ENCODE assay signal across 26 cellular contexts in the genomic region with DNA sequence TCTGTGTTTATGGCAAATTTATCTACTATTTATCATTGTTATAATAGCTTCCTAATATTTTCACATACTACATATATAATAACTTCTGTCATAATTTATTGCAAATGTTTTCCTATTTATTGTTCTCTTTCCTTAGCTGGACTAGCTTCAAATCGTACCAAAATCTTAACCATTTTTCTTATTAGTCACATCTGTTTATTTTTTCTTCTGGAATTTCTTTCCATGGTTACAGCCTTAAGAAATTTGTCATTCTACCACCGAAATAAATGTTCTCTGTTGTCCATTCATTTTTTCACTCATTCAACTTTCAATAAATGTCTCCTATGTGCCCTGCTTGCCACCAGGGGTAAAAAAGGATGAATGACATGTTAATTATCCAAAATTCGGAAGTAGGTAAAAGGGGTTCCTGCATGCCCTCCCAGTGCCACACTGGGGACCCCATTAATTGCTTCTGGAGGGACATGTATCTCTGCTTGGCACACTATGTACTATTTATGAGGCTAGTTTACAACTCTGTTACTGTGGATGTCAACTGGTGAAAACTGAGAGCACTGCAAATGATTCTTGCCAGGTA.
A peak's percentile ranks its signal among the peaks of the same experiment; 100 is the strongest.
DNase-seq lines count a peak whose midpoint lies in the region; TF ChIP-seq lines count a peak whose summit lies in the region.
"Had no signal": no experiment of that assay in that cellular context is flagged by ENCODE, and none has a peak within 500 bp of the region (broad histone marks: within the 10 kb centered on the region; RNA-seq: fewer than 3 reads in every experiment).

No MANE protein-coding gene starts in this region.

- H3K27me3 ChIP-seq in adipocyte (replicated peaks; ENCODE audit: control insufficient read depth, insufficient read depth, low read length) = no peaks in the 10 kb centered on the region
- H3K27me3 ChIP-seq in fibroblast of lung (ENCODE audit: control insufficient read depth, insufficient read depth, low read length) = no peaks in the 10 kb centered on the region
- H3K27me3 ChIP-seq: upper lobe of left lung had no signal

- H3K9ac ChIP-seq in adipocyte (ENCODE audit: low read length) (no peak overlapping the region), fibroblast of lung (ENCODE audit: insufficient read depth, low read length) (no peak overlapping the region)

- no peak overlapping the region for H3K27ac ChIP-seq in fibroblast of lung (ENCODE audit: insufficient read depth, low read length)
- H3K27ac ChIP-seq: 22Rv1, upper lobe of left lung, WERI-Rb-1 had no signal

- no peak for DNase-seq in activated naive CD8-positive, alpha-beta T cell treated with anti-CD3 and anti-CD28 coated beads for 36 hours
- DNase-seq in adipocyte (ENCODE audit: low read depth) (peak; percentile 58), fibroblast of lung (ENCODE audit: low read depth in 2 of 2) (peak; percentile 37 to 46), NCI-H1105 (lab: John Stamatoyannopoulos, UW) (no peak), SIG-M5 (lab: John Stamatoyannopoulos, UW) (no peak)
- DNase-seq in stimulated activated CD4-positive, alpha-beta T cell treated with anti-CD3 and anti-CD28 coated beads, Interleukin-15, amount 100 ng/mL, for 24 hours = no peak
- no peak for DNase-seq in stimulated activated naive CD4-positive, alpha-beta T cell (lab: John Stamatoyannopoulos, UW)
- DNase-seq: activated CD4-positive, alpha-beta memory T cell treated with anti-CD3 and anti-CD28 coated beads, Interleukin-2, amount 10 ng/mL, durations not matched to agents 7 days and 5 days; activated naive CD4-positive, alpha-beta T cell; activated T-cell treated with anti-CD3 and anti-CD28 coated beads, Interleukin-2, amount 50 U/mL, for 1 hour; aorta; CD4-positive, CD25-positive, alpha-beta regulatory T cell; H7; left cardiac atrium; NCI-H1417 treated with DMSO at 0.1 percent for 48 hours; NCI-H2171 treated with DMSO at 0.1 percent for 48 hours; NCI-H748 treated with DMSO at 0.1 percent for 48 hours; SHP77; stimulated activated CD4-positive, alpha-beta T cell treated with anti-CD3 and anti-CD28 coated beads, Interleukin-2, amount 100 ng/mL, for 48 hours; T-helper 2 cell; upper lobe of left lung; WERI-Rb-1 had no signal

- TF ChIP-seq CTCF in fibroblast of lung (conservative IDR thresholded peaks at IDR 0.05 in 1 of 2, IDR thresholded peaks at IDR 0.05 in 1 of 2; ENCODE audit: low read depth in 1 of 2, low read length in 2 of 2) = no peak

- H3K4me1 ChIP-seq in adipocyte (ENCODE audit: control insufficient read depth, insufficient read depth, low read length) = peaks cover 9% of the 10 kb centered on the region
- H3K4me1 ChIP-seq in fibroblast of lung (ENCODE audit: control insufficient read depth, extremely low read depth, insufficient read depth, low read length) = no peaks in the 10 kb centered on the region

- H3K36me3 ChIP-seq in adipocyte (ENCODE audit: control insufficient read depth, insufficient read depth, low read length, severe bottlenecking) = no peaks in the 10 kb centered on the region
- H3K36me3 ChIP-seq in fibroblast of lung (ENCODE audit: control insufficient read depth, insufficient read depth, low read length) = no peaks in the 10 kb centered on the region
- H3K36me3 ChIP-seq: upper lobe of left lung, WERI-Rb-1 had no signal

- H3K9me3 Mint-ChIP-seq in activated naive CD8-positive, alpha-beta T cell (ENCODE audit: low read depth) = no peaks in the 10 kb centered on the region
- H3K9me3 Mint-ChIP-seq in activated naive CD8-positive, alpha-beta T cell treated with anti-CD3 and anti-CD28 coated beads for 36 hours = no peaks in the 10 kb centered on the region
- H3K9me3 Mint-ChIP-seq: activated CD4-positive, alpha-beta memory T cell treated with anti-CD3 and anti-CD28 coated beads, Interleukin-2, amount 10 ng/mL, durations not matched to agents 7 days and 5 days; CD4-positive, CD25-positive, alpha-beta regulatory T cell had no signal

- H3K4me1 Mint-ChIP-seq in activated naive CD8-positive, alpha-beta T cell (ENCODE audit: low read depth) = peaks cover 59% of the 10 kb centered on the region
- H3K4me1 Mint-ChIP-seq in activated naive CD8-positive, alpha-beta T cell treated with anti-CD3 and anti-CD28 coated beads for 36 hours = peaks cover 62% of the 10 kb centered on the region
- H3K4me1 Mint-ChIP-seq: nephron had no signal

- H3K36me3 Mint-ChIP-seq in activated naive CD8-positive, alpha-beta T cell = no peaks in the 10 kb centered on the region
- peaks cover 23% of the 10 kb centered on the region for H3K36me3 Mint-ChIP-seq in activated naive CD8-positive, alpha-beta T cell treated with anti-CD3 and anti-CD28 coated beads for 36 hours

- H3K27me3 Mint-ChIP-seq in activated naive CD8-positive, alpha-beta T cell = no peaks in the 10 kb centered on the region
- H3K27me3 Mint-ChIP-seq in activated naive CD8-positive, alpha-beta T cell treated with anti-CD3 and anti-CD28 coated beads for 36 hours = no peaks in the 10 kb centered on the region
- H3K27me3 Mint-ChIP-seq: activated CD4-positive, alpha-beta memory T cell treated with anti-CD3 and anti-CD28 coated beads, Interleukin-2, amount 10 ng/mL, durations not matched to agents 7 days and 5 days; CD4-positive, CD25-positive, alpha-beta regulatory T cell; progenitor cell of endocrine pancreas had no signal

- no peak overlapping the region for H2AFZ ChIP-seq in fibroblast of lung (ENCODE audit: low read length)

- no peaks in the 10 kb centered on the region for H3K79me2 ChIP-seq in fibroblast of lung (ENCODE audit: control insufficient read depth, insufficient read depth, low read length)

- H3K4me3 Mint-ChIP-seq in activated naive CD8-positive, alpha-beta T cell = no peak overlapping the region
- no peak overlapping the region for H3K4me3 Mint-ChIP-seq in activated naive CD8-positive, alpha-beta T cell treated with anti-CD3 and anti-CD28 coated beads for 36 hours
- H3K4me3 Mint-ChIP-seq: activated CD4-positive, alpha-beta memory T cell treated with anti-CD3 and anti-CD28 coated beads, Interleukin-2, amount 10 ng/mL, durations not matched to agents 7 days and 5 days; CD4-positive, CD25-positive, alpha-beta regulatory T cell; nephron had no signal

- H3K4me2 ChIP-seq in fibroblast of lung (ENCODE audit: extremely low read depth, insufficient read depth, low read length) = no peak overlapping the region

- H3K9me3 ChIP-seq in adipocyte (ENCODE audit: control insufficient read depth, low read length) (no peaks in the 10 kb centered on the region), fibroblast of lung (ENCODE audit: control insufficient read depth, insufficient read depth, low read depth, low read length) (no peaks in the 10 kb centered on the region)
- H3K9me3 ChIP-seq: upper lobe of left lung had no signal

- H3K27ac Mint-ChIP-seq in activated naive CD8-positive, alpha-beta T cell = peak overlapping the region; percentile 16
- H3K27ac Mint-ChIP-seq in activated naive CD8-positive, alpha-beta T cell treated with anti-CD3 and anti-CD28 coated beads for 36 hours = no peak overlapping the region
- H3K27ac Mint-ChIP-seq: activated CD4-positive, alpha-beta memory T cell treated with anti-CD3 and anti-CD28 coated beads, Interleukin-2, amount 10 ng/mL, durations not matched to agents 7 days and 5 days; nephron; progenitor cell of endocrine pancreas had no signal

- H3K4me3 ChIP-seq in adipocyte (ENCODE audit: low read length) = no peak overlapping the region
- no peak overlapping the region for H3K4me3 ChIP-seq in fibroblast of lung (replicated peaks in 1 of 4; ENCODE audit: control extremely low read depth in 1 of 4, insufficient read depth in 1 of 4, low read depth in 3 of 4, low read length in 4 of 4)
- H3K4me3 ChIP-seq: upper lobe of left lung had no signal

- H4K20me1 ChIP-seq in fibroblast of lung (ENCODE audit: control insufficient read depth, extremely low read depth, insufficient read depth, low read length) = no peaks in the 10 kb centered on the region

Comparison
In these comparisons a context has a peak if more than half of its experiments do, and no peak if none do; other contexts are left out.
1. DNase-seq: peak in adipocyte (single experiment) and fibroblast of lung (2 of 2); none in activated naive CD8-positive, alpha-beta T cell treated with anti-CD3 and anti-CD28 coated beads for 36 hours (single experiment), stimulated activated CD4-positive, alpha-beta T cell treated with anti-CD3 and anti-CD28 coated beads, Interleukin-15, amount 100 ng/mL, for 24 hours (single experiment), NCI-H1105 (single experiment), SIG-M5 (single experiment) and stimulated activated naive CD4-positive, alpha-beta T cell (0 of 6).